Comparison of ENCODE assay signal across 19 cellular contexts in genomic region chr7:29859089-29859488, GRCh38. TPM values are rescaled to one million over a fixed set of nuclear protein-coding genes. Genes with fewer than 3 reads are reported as not detected.
"Had no signal": no experiment of that assay in that cellular context is flagged by ENCODE, and none has a peak within 500 bp of the region (broad histone marks: within the 10 kb centered on the region; RNA-seq: fewer than 3 reads in every experiment).

No MANE protein-coding gene starts in this region.

- H3K9me3 ChIP-seq: breast epithelium, right atrium auricular region, SK-N-SH had no signal

- H3K4me3 ChIP-seq: breast epithelium, right atrium auricular region, skin epidermis had no signal

- H3K27me3 Mint-ChIP-seq: stimulated activated naive CD8-positive, alpha-beta T cell treated with anti-CD3 and anti-CD28 coated beads, Interleukin-15, Interleukin-2, amounts not matched to agents 100 ng/mL and 50 ng/mL, for 24 hours had no signal

- ATAC-seq: activated CD8-positive, alpha-beta T cell treated with anti-CD3 and anti-CD28 coated beads for 36 hours; effector memory CD8-positive, alpha-beta T cell; natural killer cell had no signal

- H3K27me3 ChIP-seq: breast epithelium, right atrium auricular region had no signal

- H3K4me2 ChIP-seq: SK-N-SH had no signal

- H3K4me1 ChIP-seq: breast epithelium had no signal

- H3K36me3 Mint-ChIP-seq: natural killer cell, type B pancreatic cell had no signal

- DNase-seq: activated CD4-positive, alpha-beta T cell treated with anti-CD3 and anti-CD28 coated beads, Interleukin-2, amount 10 ng/mL, durations not matched to agents 24 days and 14 days; activated CD8-positive, alpha-beta T cell treated with anti-CD3 and anti-CD28 coated beads for 36 hours; activated naive CD4-positive, alpha-beta T cell treated with Interleukin-2 at 50 U/mL for 16 hours; activated T-cell treated with anti-CD3 and anti-CD28 coated beads, Interleukin-2, amount 50 U/mL, for 24 hours; cerebellar nuclear complex; effector memory CD8-positive, alpha-beta T cell; natural killer cell; SK-N-SH; stimulated activated CD4-positive, alpha-beta T cell treated with anti-CD3 and anti-CD28 coated beads, Interleukin-15, amount 100 ng/mL, for 24 hours; stimulated activated CD4-positive, alpha-beta T cell treated with anti-CD3 and anti-CD28 coated beads, Interleukin-2, amount 100 ng/mL, for 48 hours; T-helper 1 cell; T1000 had no signal

- H3K4me3 Mint-ChIP-seq: activated CD4-positive, alpha-beta T cell treated with anti-CD3 and anti-CD28 coated beads, Interleukin-2, amount 10 ng/mL, durations not matched to agents 24 days and 14 days; activated CD8-positive, alpha-beta T cell treated with anti-CD3 and anti-CD28 coated beads for 36 hours; activated T-cell treated with anti-CD3 and anti-CD28 coated beads, Interleukin-2, amount 50 U/mL, for 24 hours; effector memory CD8-positive, alpha-beta T cell; natural killer cell; stimulated activated naive CD8-positive, alpha-beta T cell treated with anti-CD3 and anti-CD28 coated beads, Interleukin-15, Interleukin-2, amounts not matched to agents 100 ng/mL and 50 ng/mL, for 24 hours; type B pancreatic cell had no signal

- H3K9ac ChIP-seq: SK-N-SH had no signal

- H3K9me3 Mint-ChIP-seq: activated CD4-positive, alpha-beta T cell treated with anti-CD3 and anti-CD28 coated beads, Interleukin-2, amount 10 ng/mL, durations not matched to agents 24 days and 14 days; activated CD8-positive, alpha-beta T cell treated with anti-CD3 and anti-CD28 coated beads for 36 hours; activated T-cell treated with anti-CD3 and anti-CD28 coated beads, Interleukin-2, amount 50 U/mL, for 24 hours; activated T-helper 2 cell treated with anti-CD3 and anti-CD28 coated beads, Interferon-gamma antibody, Interleukin-2, Interleukin-4, amounts not matched to agents 10 μg/mL and 5 μg/mL and 100 μg/mL, durations not matched to agents 14 hours and 24 hours and 36 hours; effector memory CD8-positive, alpha-beta T cell; natural killer cell; stimulated activated naive CD8-positive, alpha-beta T cell treated with anti-CD3 and anti-CD28 coated beads, Interleukin-15, Interleukin-2, amounts not matched to agents 100 ng/mL and 50 ng/mL, for 24 hours had no signal

- H3K36me3 ChIP-seq: breast epithelium, right atrium auricular region had no signal

- H3K27ac Mint-ChIP-seq: activated CD4-positive, alpha-beta T cell treated with anti-CD3 and anti-CD28 coated beads, Interleukin-2, amount 10 ng/mL, durations not matched to agents 24 days and 14 days; activated CD8-positive, alpha-beta T cell treated with anti-CD3 and anti-CD28 coated beads for 36 hours; activated T-cell treated with anti-CD3 and anti-CD28 coated beads, Interleukin-2, amount 50 U/mL, for 24 hours; activated T-helper 2 cell treated with anti-CD3 and anti-CD28 coated beads, Interferon-gamma antibody, Interleukin-2, Interleukin-4, amounts not matched to agents 10 μg/mL and 5 μg/mL and 100 μg/mL, durations not matched to agents 14 hours and 24 hours and 36 hours; effector memory CD8-positive, alpha-beta T cell; natural killer cell; stimulated activated naive CD8-positive, alpha-beta T cell treated with anti-CD3 and anti-CD28 coated beads, Interleukin-15, Interleukin-2, amounts not matched to agents 100 ng/mL and 50 ng/mL, for 24 hours; type B pancreatic cell had no signal

- H3K4me1 Mint-ChIP-seq: activated CD4-positive, alpha-beta T cell treated with anti-CD3 and anti-CD28 coated beads, Interleukin-2, amount 10 ng/mL, durations not matched to agents 24 days and 14 days; natural killer cell had no signal

- H3K27ac ChIP-seq: breast epithelium, right atrium auricular region had no signal

RNA-seq across cellular contexts. Expression of gene WIPF3, which starts 52.8 kb away (rescaled TPM):
- total RNA-seq: activated CD4-positive, alpha-beta T cell treated with anti-CD3 and anti-CD28 coated beads, Interleukin-2, amount 10 ng/mL, durations not matched to agents 24 days and 14 days; activated CD8-positive, alpha-beta T cell treated with anti-CD3 and anti-CD28 coated beads for 36 hours; activated T-helper 2 cell treated with anti-CD3 and anti-CD28 coated beads, Interferon-gamma antibody, Interleukin-2, Interleukin-4, amounts not matched to agents 10 μg/mL and 5 μg/mL and 100 μg/mL, durations not matched to agents 14 hours and 24 hours and 36 hours; glomerular endothelial cell; natural killer cell had no signal
